In the genomic region with DNA sequence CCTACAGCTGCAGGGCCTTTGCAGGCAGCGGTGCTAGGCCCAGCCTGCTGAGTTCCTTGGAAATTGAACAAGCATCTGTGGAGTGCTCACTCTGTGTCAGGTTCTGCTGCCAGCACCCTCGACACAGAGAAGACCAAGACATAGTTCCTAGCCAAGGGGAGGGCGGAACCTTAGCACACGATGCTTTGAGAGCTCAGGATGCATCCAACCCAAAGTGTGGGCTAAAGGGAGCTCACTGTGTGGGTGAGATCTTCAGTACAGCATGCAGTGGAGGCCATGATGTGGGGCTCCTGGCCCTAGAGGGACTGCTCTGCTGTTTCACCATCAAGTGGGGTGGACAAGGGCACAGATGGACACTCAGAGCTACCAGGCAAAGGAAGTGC, we compare ENCODE assay signal across 19 cellular contexts. TPM values are rescaled to one million over a fixed set of nuclear protein-coding genes. Genes with fewer than 3 reads are reported as not detected.
DNase-seq lines count a peak whose midpoint lies in the region; ATAC-seq, FAIRE-seq and TF ChIP-seq lines count a peak whose summit lies in the region.
"Had no signal": no experiment of that assay in that cellular context is flagged by ENCODE, and none has a peak within 500 bp of the region (broad histone marks: within the 10 kb centered on the region; RNA-seq: fewer than 3 reads in every experiment).

No MANE protein-coding gene starts in this region.

- H3K9me3 ChIP-seq in BLaER1 (no peaks in the 10 kb centered on the region), kidney (ENCODE audit: control insufficient read depth in 1 of 2, low read length in 2 of 2) (no peaks in the 10 kb centered on the region)
- H3K9me3 ChIP-seq: HAP-1 had no signal

- H3K27ac ChIP-seq in BLaER1 (no peak overlapping the region), kidney (ENCODE audit: low read depth in 2 of 2, low read length in 2 of 2) (no peak overlapping the region)
- H3K27ac ChIP-seq: C4-2B, SK-N-MC had no signal

- H3K4me3 Mint-ChIP-seq in CD14-positive monocyte: peak overlapping the region; percentile 37 to 52
- H3K4me3 Mint-ChIP-seq in natural killer cell treated with Interleukin-12 subunit alpha and Interleukin-12 subunit beta and Interleukin-15 and Interleukin-18, amount 100 ng/mL, for 72 hours: no peak overlapping the region

- FAIRE-seq in kidney (lab: Jason Lieb, UNC): no peak
- FAIRE-seq: RCC 7860 had no signal

- TF ChIP-seq CTCF in CD14-positive monocyte (IDR thresholded peaks at IDR 0.05): no peak
- TF ChIP-seq CTCF in kidney (IDR thresholded peaks at IDR 0.05; ENCODE audit: borderline replicate concordance, extremely low read depth, insufficient read depth): no peak

- H3K27ac Mint-ChIP-seq in CD14-positive monocyte: peak overlapping the region in 2 of 7 donors; percentile 51 to 54
- H3K27ac Mint-ChIP-seq in natural killer cell treated with Interleukin-12 subunit alpha and Interleukin-12 subunit beta and Interleukin-15 and Interleukin-18, amount 100 ng/mL, for 72 hours: no peak overlapping the region

- ATAC-seq in GM21447 (IDR thresholded peaks at IDR 0.05; ENCODE audit: unreplicated experiment): no peak
- no peak for ATAC-seq in natural killer cell treated with Interleukin-12 subunit alpha and Interleukin-12 subunit beta and Interleukin-15 and Interleukin-18, amount 100 ng/mL, for 72 hours

- H3K9me3 Mint-ChIP-seq in CD14-positive monocyte: peaks cover 0 to 2% (median 0%) of the 10 kb centered on the region in 7 donors
- H3K9me3 Mint-ChIP-seq in natural killer cell treated with Interleukin-12 subunit alpha and Interleukin-12 subunit beta and Interleukin-15 and Interleukin-18, amount 100 ng/mL, for 72 hours: no peaks in the 10 kb centered on the region

- intact Hi-C loops in CD14-positive monocyte (cut with micrococcal nuclease): no loop called here
- intact Hi-C loops in kidney (cut with DNase I): no loop called here
- intact Hi-C loops in posterior vena cava (cut with DNase I): no loop called here

- no peaks in the 10 kb centered on the region for H4K20me1 ChIP-seq in BLaER1

- H3K4me2 ChIP-seq in BLaER1: peak overlapping the region; percentile 78

- no peaks in the 10 kb centered on the region for H3K27me3 ChIP-seq in BLaER1

- no peak overlapping the region for H3K4me3 ChIP-seq in BLaER1
- H3K4me3 ChIP-seq in kidney (ENCODE audit: low read length in 2 of 2): no peak overlapping the region
- H3K4me3 ChIP-seq: HAP-1, SK-N-MC had no signal

- H3K4me1 Mint-ChIP-seq in CD14-positive monocyte: peaks cover 29% of the 10 kb centered on the region
- H3K4me1 Mint-ChIP-seq in natural killer cell treated with Interleukin-12 subunit alpha and Interleukin-12 subunit beta and Interleukin-15 and Interleukin-18, amount 100 ng/mL, for 72 hours (ENCODE audit: low read depth in 2 of 2): peaks cover 11 to 13% of the 10 kb centered on the region in 2 donors

- no peak overlapping the region for H3K9ac ChIP-seq in BLaER1
- H3K9ac ChIP-seq in kidney (ENCODE audit: low read length in 2 of 2): no peak overlapping the region

- peaks cover 45% of the 10 kb centered on the region for H3K4me1 ChIP-seq in BLaER1
- peaks cover 3% of the 10 kb centered on the region in 2 donors for H3K4me1 ChIP-seq in kidney (ENCODE audit: control insufficient read depth in 1 of 2, insufficient read depth in 1 of 2, low read depth in 1 of 2, low read length in 2 of 2)
- H3K4me1 ChIP-seq: HAP-1 had no signal

- peaks cover 0 to 4% of the 10 kb centered on the region in 2 donors for H3K36me3 Mint-ChIP-seq in CD14-positive monocyte
- no peaks in the 10 kb centered on the region for H3K36me3 Mint-ChIP-seq in natural killer cell treated with Interleukin-12 subunit alpha and Interleukin-12 subunit beta and Interleukin-15 and Interleukin-18, amount 100 ng/mL, for 72 hours

- DNase-seq in CD14-positive monocyte (ENCODE audit: low spot score) (no peak), kidney (peak; percentile 45), posterior vena cava (ENCODE audit: low spot score) (peak; percentile 31), iPS-NIHi11 (ENCODE audit: low spot score) (no peak)
- DNase-seq in natural killer cell treated with Interleukin-12 subunit alpha and Interleukin-12 subunit beta and Interleukin-15 and Interleukin-18, amount 100 ng/mL, for 72 hours (ENCODE audit: low spot score): no peak
- DNase-seq: GDM1; KBM-7; NCI-H1105; NCI-H2081 treated with DMSO at 0.1 percent for 48 hours; NCI-H510A; NCI-H748 treated with DMSO at 0.1 percent for 48 hours; NK-92 treated with Interleukin-12 subunit alpha and Interleukin-12 subunit beta, amount 100 ng/mL, for 24 hours; SHP77 had no signal

- no peaks in the 10 kb centered on the region for H3K36me3 ChIP-seq in BLaER1
- H3K36me3 ChIP-seq in kidney (ENCODE audit: control insufficient read depth in 1 of 2, insufficient read depth in 2 of 2, low read length in 2 of 2): no peaks in the 10 kb centered on the region
- H3K36me3 ChIP-seq: HAP-1 had no signal

- H3K27me3 Mint-ChIP-seq in CD14-positive monocyte (ENCODE audit: low read depth in 3 of 3): peaks cover 44 to 77% (median 52%) of the 10 kb centered on the region in 3 donors
- peaks cover 0 to 9% of the 10 kb centered on the region in 2 donors for H3K27me3 Mint-ChIP-seq in natural killer cell treated with Interleukin-12 subunit alpha and Interleukin-12 subunit beta and Interleukin-15 and Interleukin-18, amount 100 ng/mL, for 72 hours

RNA-seq across cellular contexts. Expression of gene RMI2, which starts 27.7 kb away (rescaled TPM):
- under 1 TPM; 0.23 to 0.24 TPM for polyA plus RNA-seq in CD14-positive monocyte
- 4.6 TPM for total RNA-seq in kidney
- polyA plus RNA-seq in kidney (ENCODE audit: insufficient read depth, low read depth, low replicate concordance): 5.2 TPM
- 1 to 10 TPM in 1 of 2 donors, under 1 TPM in 1; 0.67 to 1.4 TPM for total RNA-seq in posterior vena cava
- total RNA-seq in natural killer cell treated with Interleukin-12 subunit alpha and Interleukin-12 subunit beta and Interleukin-15 and Interleukin-18, amount 100 ng/mL, for 72 hours: 10 to 100 TPM; 11.6 to 15.2 TPM

Comparison
In these comparisons a context has a peak if more than half of its experiments do, and no peak if none do; other contexts are left out.
1. DNase-seq: peak in kidney (single experiment) and posterior vena cava (single experiment); none in CD14-positive monocyte (single experiment), iPS-NIHi11 (single experiment) and natural killer cell treated with Interleukin-12 subunit alpha and Interleukin-12 subunit beta and Interleukin-15 and Interleukin-18, amount 100 ng/mL, for 72 hours (single experiment).